18 cellular contexts compared by ENCODE assay signal in genomic region chr2:205372141-205372540, GRCh38.
DNase-seq lines count a peak whose midpoint lies in the region; ATAC-seq and TF ChIP-seq lines count a peak whose summit lies in the region.
"Had no signal": no experiment of that assay in that cellular context is flagged by ENCODE, and none has a peak within 500 bp of the region (broad histone marks: within the 10 kb centered on the region; RNA-seq: fewer than 3 reads in every experiment).

No MANE protein-coding gene starts in this region.

- ATAC-seq in CD4-positive, alpha-beta T cell (ENCODE audit: poor library complexity): no peak
- ATAC-seq: K562 had no signal

- H3K4me3 ChIP-seq in CD4-positive, alpha-beta memory T cell (ENCODE audit: low read length in 2 of 2): no peak overlapping the region
- H3K4me3 ChIP-seq in fibroblast of the aortic adventitia (ENCODE audit: low read depth, low read length) (no peak overlapping the region), A673 (ENCODE audit: low read depth, low read length, poor library complexity, severe bottlenecking) (no peak overlapping the region)
- H3K4me3 ChIP-seq: BLaER1 treated with 17β-estradiol and CSF1 and Interleukin-3, amounts not matched to agents 10 nM and 100 nM; K562; left ventricle myocardium inferior; PC-9; stomach had no signal

- POLR2A ChIA-PET in CD4-positive, alpha-beta memory T cell (lab: Charles Lee; ENCODE audit: partially characterized antibody): no interaction called here
- POLR2A ChIA-PET in CD4-positive, alpha-beta T cell (lab: Charles Lee): no interaction called here
- POLR2A ChIA-PET in A673 (lab: Charles Lee; ENCODE audit: low non-redundant PET): no interaction called here

- DNase-seq in CD4-positive, alpha-beta memory T cell: peak in 3 of 5 donors; percentile 1 to 20 (median 17)
- peak; percentile 46 for DNase-seq in HCEC 1CT
- DNase-seq in RKO (ENCODE audit: low spot score): peak; percentile 23
- DNase-seq in fibroblast of the aortic adventitia (ENCODE audit: low read depth): peak; percentile 76
- no peak for DNase-seq in CD4-positive, alpha-beta T cell
- no peak for DNase-seq in A673 (ENCODE audit: low spot score)
- no peak for DNase-seq in GDM1 (lab: John Stamatoyannopoulos, UW)
- DNase-seq in cortex of kidney (lab: John Stamatoyannopoulos, UW): no peak
- DNase-seq: activated CD4-positive, alpha-beta T cell treated with anti-CD3 and anti-CD28 coated beads for 1 hour; amniotic stem cell; DMS53; left ventricle myocardium inferior; NCI-H1417 treated with DMSO at 0.1 percent for 48 hours; PC-9; stimulated activated CD4-positive, alpha-beta T cell treated with anti-CD3 and anti-CD28 coated beads, Interleukin-12 subunit alpha, Interleukin-12 subunit beta, amount 100 ng/mL, for 4 hours; stomach had no signal

- H3K9me3 Mint-ChIP-seq in CD4-positive, alpha-beta memory T cell: peaks cover 0 to 3% (median 0%) of the 10 kb centered on the region in 8 donors
- H3K9me3 Mint-ChIP-seq in CD4-positive, alpha-beta T cell: no peaks in the 10 kb centered on the region

- no peak overlapping the region for H3K27ac Mint-ChIP-seq in CD4-positive, alpha-beta memory T cell
- no peak overlapping the region for H3K27ac Mint-ChIP-seq in CD4-positive, alpha-beta T cell

- peaks cover 0 to 4% (median 1%) of the 10 kb centered on the region in 4 donors for H3K4me1 Mint-ChIP-seq in CD4-positive, alpha-beta memory T cell
- no peaks in the 10 kb centered on the region for H3K4me1 Mint-ChIP-seq in CD4-positive, alpha-beta T cell (ENCODE audit: low read depth)

- no peak overlapping the region for H3K4me3 Mint-ChIP-seq in CD4-positive, alpha-beta memory T cell
- H3K4me3 Mint-ChIP-seq in CD4-positive, alpha-beta T cell: no peak overlapping the region

- H3K4me1 ChIP-seq in CD4-positive, alpha-beta memory T cell (ENCODE audit: insufficient read depth, low read length): no peaks in the 10 kb centered on the region
- no peaks in the 10 kb centered on the region for H3K4me1 ChIP-seq in A673 (ENCODE audit: insufficient read depth, low read length, poor library complexity, severe bottlenecking)
- H3K4me1 ChIP-seq: BLaER1 treated with 17β-estradiol and CSF1 and Interleukin-3, amounts not matched to agents 10 nM and 100 nM; left ventricle myocardium inferior; stomach had no signal

- H3K27ac ChIP-seq in CD4-positive, alpha-beta memory T cell (ENCODE audit: low read depth, low read length): no peak overlapping the region
- H3K27ac ChIP-seq in CD4-positive, alpha-beta T cell (ENCODE audit: low read depth, low read length): no peak overlapping the region
- no peak overlapping the region for H3K27ac ChIP-seq in A673 (ENCODE audit: low read depth, low read length, poor library complexity, severe bottlenecking)
- H3K27ac ChIP-seq: BLaER1 treated with 17β-estradiol and CSF1 and Interleukin-3, amounts not matched to agents 10 nM and 100 nM; left ventricle myocardium inferior; PC-9; stomach had no signal

- no peaks in the 10 kb centered on the region for H3K9me3 ChIP-seq in CD4-positive, alpha-beta memory T cell (ENCODE audit: control insufficient read depth in 1 of 2, low read length in 2 of 2)
- no peaks in the 10 kb centered on the region for H3K9me3 ChIP-seq in CD4-positive, alpha-beta T cell (ENCODE audit: control insufficient read depth, low read length)
- no peaks in the 10 kb centered on the region for H3K9me3 ChIP-seq in A673 (ENCODE audit: low read depth, low read length, poor library complexity, severe bottlenecking)
- H3K9me3 ChIP-seq: BLaER1 treated with 17β-estradiol and CSF1 and Interleukin-3, amounts not matched to agents 10 nM and 100 nM; left ventricle myocardium inferior; stomach had no signal

- TF ChIP-seq CTCF in fibroblast of the aortic adventitia (IDR thresholded peaks at IDR 0.05; ENCODE audit: insufficient read depth, low read length) (no peak), A673 (conservative IDR thresholded peaks at IDR 0.05; ENCODE audit: low read depth, low read length) (no peak)
- TF ChIP-seq CTCF in CD4-positive, alpha-beta T cell (IDR thresholded peaks at IDR 0.05): no peak

- H3K27me3 ChIP-seq in CD4-positive, alpha-beta memory T cell (ENCODE audit: insufficient read depth, low read length): no peaks in the 10 kb centered on the region
- no peaks in the 10 kb centered on the region for H3K27me3 ChIP-seq in CD4-positive, alpha-beta T cell (ENCODE audit: control insufficient read depth, insufficient read depth, low read length)
- no peaks in the 10 kb centered on the region for H3K27me3 ChIP-seq in A673 (replicated peaks; ENCODE audit: insufficient read depth, low read depth, low read length, poor library complexity)
- H3K27me3 ChIP-seq: BLaER1 treated with 17β-estradiol and CSF1 and Interleukin-3, amounts not matched to agents 10 nM and 100 nM; stomach had no signal

- no peaks in the 10 kb centered on the region for H3K36me3 Mint-ChIP-seq in CD4-positive, alpha-beta memory T cell
- no peaks in the 10 kb centered on the region for H3K36me3 Mint-ChIP-seq in CD4-positive, alpha-beta T cell (ENCODE audit: low read depth)

- H3K27me3 Mint-ChIP-seq in CD4-positive, alpha-beta memory T cell: peaks cover 0 to 2% of the 10 kb centered on the region in 2 donors
- H3K27me3 Mint-ChIP-seq in CD4-positive, alpha-beta T cell: no peaks in the 10 kb centered on the region

- CTCF ChIA-PET in CD4-positive, alpha-beta memory T cell (lab: Charles Lee; ENCODE audit: partially characterized antibody): no interaction called here
- CTCF ChIA-PET in CD4-positive, alpha-beta T cell (lab: Charles Lee): no interaction called here
- CTCF ChIA-PET in A673 (lab: Charles Lee): no interaction called here

- intact Hi-C loops in CD4-positive, alpha-beta memory T cell (cut with micrococcal nuclease): no loop called here
- intact Hi-C loops in CD4-positive, alpha-beta T cell (cut with DNase I, micrococcal nuclease): no loop called here
- intact Hi-C loops in A673 (cut with micrococcal nuclease; ENCODE audit: unreplicated experiment): no loop called here

- no peaks in the 10 kb centered on the region for H3K36me3 ChIP-seq in CD4-positive, alpha-beta memory T cell (ENCODE audit: insufficient read depth, low read length)
- H3K36me3 ChIP-seq in A673 (ENCODE audit: insufficient read depth, low read length, poor library complexity, severe bottlenecking): no peaks in the 10 kb centered on the region
- H3K36me3 ChIP-seq: BLaER1 treated with 17β-estradiol and CSF1 and Interleukin-3, amounts not matched to agents 10 nM and 100 nM; left ventricle myocardium inferior; stomach had no signal

- BruUV-seq in A673 (replicated peaks; lab: Mats Ljungman, UMichigan): no TSS peak

Comparison
In these comparisons a context has a peak if more than half of its experiments do, and no peak if none do; other contexts are left out.
1. DNase-seq: peak in CD4-positive, alpha-beta memory T cell (3 of 5), HCEC 1CT (single experiment), RKO (single experiment) and fibroblast of the aortic adventitia (single experiment); none in CD4-positive, alpha-beta T cell (0 of 10), A673 (single experiment), GDM1 (single experiment) and cortex of kidney (single experiment).